Comparison of ENCODE assay signal across 20 cellular contexts in genomic region chr2:126792993-126793392, GRCh38.
DNase-seq lines count a peak whose midpoint lies in the region; ATAC-seq and TF ChIP-seq lines count a peak whose summit lies in the region.
"Had no signal": no experiment of that assay in that cellular context is flagged by ENCODE, and none has a peak within 500 bp of the region (broad histone marks: within the 10 kb centered on the region; RNA-seq: fewer than 3 reads in every experiment).

No MANE protein-coding gene starts in this region.

- peaks cover 53% of the 10 kb centered on the region for H3K27me3 Mint-ChIP-seq in T-helper 17 cell

- no peak for ATAC-seq in T-helper 17 cell
- ATAC-seq in HG02870 (IDR thresholded peaks at IDR 0.05; ENCODE audit: unreplicated experiment): no peak
- ATAC-seq in GM21737 (IDR thresholded peaks at IDR 0.05; ENCODE audit: unreplicated experiment): no peak
- ATAC-seq: HepG2, K562, Right ventricle myocardium inferior had no signal

- no peaks in the 10 kb centered on the region for H3K36me3 Mint-ChIP-seq in T-helper 17 cell (ENCODE audit: low read depth)

- H3K4me1 Mint-ChIP-seq in T-helper 17 cell: peaks cover 4% of the 10 kb centered on the region

- no peak overlapping the region for H3K4me3 Mint-ChIP-seq in T-helper 17 cell

- no peaks in the 10 kb centered on the region for H3K4me1 ChIP-seq in stomach
- H3K4me1 ChIP-seq: BE2C had no signal

- no peaks in the 10 kb centered on the region for H3K9me3 ChIP-seq in T-helper 17 cell (ENCODE audit: control insufficient read depth, low read length, poor library complexity, severe bottlenecking)
- H3K9me3 ChIP-seq in stomach: no peaks in the 10 kb centered on the region
- H3K9me3 ChIP-seq: BE2C had no signal

- peak overlapping the region; percentile 47 for H3K27ac Mint-ChIP-seq in T-helper 17 cell

- 79 to 90% (median 83%) methylated on average over 4 of the region's 4 CpGs for WGBS in stomach, 5 donors

- no peaks in the 10 kb centered on the region for H3K36me3 ChIP-seq in stomach
- H3K36me3 ChIP-seq: BE2C had no signal

- peak; percentile 8 for DNase-seq in activated CD8-positive, alpha-beta memory T cell treated with anti-CD3 and anti-CD28 coated beads, Interleukin-2, amount 50 U/mL, for 48 hours
- no peak for DNase-seq in activated CD8-positive, alpha-beta memory T cell treated with anti-CD3 and anti-CD28 coated beads, Interleukin-2, amount 50 U/mL, for 4 hours
- DNase-seq in T-helper 17 cell: no peak
- DNase-seq in islet precursor cell: peak; percentile 38
- peak; percentile 14 for DNase-seq in stomach
- no peak for DNase-seq in NCI-H146 (lab: John Stamatoyannopoulos, UW)
- DNase-seq: BE2C, EL, GF-D8, NCI-H1092, NCI-H1436, NCI-H1930, NCI-H226, NCI-H774 had no signal

- peaks cover 0 to 29% (median 0%) of the 10 kb centered on the region in 3 donors for H3K27me3 ChIP-seq in stomach
- H3K27me3 ChIP-seq: BE2C had no signal

- intact Hi-C loops in stomach (cut with DNase I; ENCODE audit: low total_unique reads): no loop called here

- no peak overlapping the region for H3K4me3 ChIP-seq in stomach
- H3K4me3 ChIP-seq: K562 had no signal

- TF ChIP-seq CTCF in stomach (IDR thresholded peaks at IDR 0.05): no peak

- no peak for TF ChIP-seq EP300 in stomach (IDR thresholded peaks at IDR 0.05)

- TF ChIP-seq POLR2A in stomach (IDR thresholded peaks at IDR 0.05): no peak

- H3K27ac ChIP-seq in stomach: no peak overlapping the region
- H3K27ac ChIP-seq: HL-60 had no signal

Comparison
In these comparisons a context has a peak if more than half of its experiments do, and no peak if none do; other contexts are left out.
1. DNase-seq: peak in activated CD8-positive, alpha-beta memory T cell treated with anti-CD3 and anti-CD28 coated beads, Interleukin-2, amount 50 U/mL, for 48 hours (single experiment), islet precursor cell (single experiment) and stomach (single experiment); none in activated CD8-positive, alpha-beta memory T cell treated with anti-CD3 and anti-CD28 coated beads, Interleukin-2, amount 50 U/mL, for 4 hours (single experiment), T-helper 17 cell (0 of 3) and NCI-H146 (single experiment).